In genomic region chr20:9602834-9603173, GRCh38 we compare ENCODE assay signal across 17 cellular contexts.
"Had no signal": no experiment of that assay in that cellular context is flagged by ENCODE, and none has a peak within 500 bp of the region (broad histone marks: within the 10 kb centered on the region; RNA-seq: fewer than 3 reads in every experiment).

No MANE protein-coding gene starts in this region.

- H3K36me3 Mint-ChIP-seq: mesothelial cell of epicardium; natural killer cell treated with Interleukin-12 subunit alpha and Interleukin-12 subunit beta and Interleukin-15 and Interleukin-18, amount 100 ng/mL, for 72 hours; stimulated activated naive B cell treated with anti-CD40 and anti-IgM and Interleukin-4, amounts not matched to agents 10 μg/mL and 1 μg/mL and 100 μg/mL, for 72 hours had no signal

- H3K4me1 Mint-ChIP-seq: stimulated activated naive B cell treated with anti-CD40 and anti-IgM and Interleukin-4, amounts not matched to agents 10 μg/mL and 1 μg/mL and 100 μg/mL, for 72 hours had no signal

- H3K27ac ChIP-seq: sigmoid colon, spleen had no signal

- H3K9me3 ChIP-seq: sigmoid colon, spleen had no signal

- H3K4me1 ChIP-seq: sigmoid colon, spleen had no signal

- H3K4me3 ChIP-seq: sigmoid colon, spleen had no signal

- H3K27me3 ChIP-seq: sigmoid colon had no signal

- H3K9me3 Mint-ChIP-seq: activated T-cell treated with anti-CD3 and anti-CD28 coated beads, Interleukin-2, amount 50 U/mL, for 72 hours; natural killer cell treated with Interleukin-12 subunit alpha and Interleukin-12 subunit beta and Interleukin-15 and Interleukin-18, amount 100 ng/mL, for 72 hours had no signal

- H3K4me3 Mint-ChIP-seq: activated T-cell treated with anti-CD3 and anti-CD28 coated beads, Interleukin-2, amount 50 U/mL, for 72 hours; mesothelial cell of epicardium; natural killer cell treated with Interleukin-12 subunit alpha and Interleukin-12 subunit beta and Interleukin-15 and Interleukin-18, amount 100 ng/mL, for 72 hours; stimulated activated naive B cell treated with anti-CD40 and anti-IgM and Interleukin-4, amounts not matched to agents 10 μg/mL and 1 μg/mL and 100 μg/mL, for 72 hours had no signal

- H3K36me3 ChIP-seq: sigmoid colon, spleen had no signal

- DNase-seq: activated CD4-positive, CD25-positive, alpha-beta regulatory T cell treated with anti-CD3 and anti-CD28 coated beads, Interleukin-2, amount 50 U/mL, for 72 hours; activated CD8-positive, alpha-beta memory T cell treated with anti-CD3 and anti-CD28 coated beads for 24 hours; activated CD8-positive, alpha-beta memory T cell treated with anti-CD3 and anti-CD28 coated beads, Interleukin-2, amount 50 U/mL, for 48 hours; activated effector memory CD4-positive, alpha-beta T cell treated with anti-CD3 and anti-CD28 coated beads, Interleukin-2, amount 50 U/mL, for 16 hours; activated naive CD4-positive, alpha-beta T cell treated with anti-CD3 and anti-CD28 coated beads, Interleukin-2, amount 50 U/mL, for 16 hours; activated T-cell treated with anti-CD3 and anti-CD28 coated beads, Interleukin-2, amount 50 U/mL, for 72 hours; aorta; effector CD4-positive, alpha-beta T cell; nucleus accumbens; posterior cingulate gyrus; sigmoid colon; spleen; stimulated activated CD4-positive, alpha-beta T cell treated with anti-CD3 and anti-CD28 coated beads, Interleukin-4, amount 100 ng/mL, for 4 hours; stimulated activated naive B cell treated with anti-CD40 and anti-IgM and Interleukin-4, amounts not matched to agents 10 μg/mL and 1 μg/mL and 100 μg/mL, for 72 hours had no signal

- H3K27ac Mint-ChIP-seq: activated T-cell treated with anti-CD3 and anti-CD28 coated beads, Interleukin-2, amount 50 U/mL, for 72 hours; mesothelial cell of epicardium; natural killer cell treated with Interleukin-12 subunit alpha and Interleukin-12 subunit beta and Interleukin-15 and Interleukin-18, amount 100 ng/mL, for 72 hours; stimulated activated naive B cell treated with anti-CD40 and anti-IgM and Interleukin-4, amounts not matched to agents 10 μg/mL and 1 μg/mL and 100 μg/mL, for 72 hours had no signal

- ATAC-seq: activated T-cell treated with anti-CD3 and anti-CD28 coated beads, Interleukin-2, amount 50 U/mL, for 72 hours; left lobe of liver; natural killer cell treated with Interleukin-12 subunit alpha and Interleukin-12 subunit beta and Interleukin-15 and Interleukin-18, amount 100 ng/mL, for 72 hours; stimulated activated naive B cell treated with anti-CD40 and anti-IgM and Interleukin-4, amounts not matched to agents 10 μg/mL and 1 μg/mL and 100 μg/mL, for 72 hours had no signal
